ENCODE assay signal across 14 cellular contexts in the genomic region with DNA sequence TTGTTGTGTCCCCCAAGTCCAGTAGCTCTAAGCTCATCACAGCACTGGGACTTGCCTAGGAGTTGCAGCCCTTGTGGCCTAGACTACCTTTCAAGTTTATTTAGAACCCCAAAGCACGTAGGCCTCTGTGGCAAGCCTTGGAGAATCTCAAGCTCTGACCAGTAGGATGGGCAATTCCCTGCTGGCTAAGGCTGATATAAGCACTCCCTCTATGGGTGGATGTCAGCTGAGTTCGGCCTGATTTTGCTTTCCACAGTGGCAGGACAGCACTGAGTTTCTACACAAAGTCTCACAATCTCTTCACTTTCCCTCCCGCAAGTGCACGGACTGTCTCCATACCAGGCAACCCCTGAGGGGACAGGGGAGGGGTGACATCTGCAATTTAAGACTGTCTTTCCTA.
A peak's percentile ranks its signal among the peaks of the same experiment; 100 is the strongest.
DNase-seq lines count a peak whose midpoint lies in the region; ATAC-seq, FAIRE-seq and TF ChIP-seq lines count a peak whose summit lies in the region.
"Had no signal": no experiment of that assay in that cellular context is flagged by ENCODE, and none has a peak within 500 bp of the region (broad histone marks: within the 10 kb centered on the region; RNA-seq: fewer than 3 reads in every experiment).

No MANE protein-coding gene starts in this region.

- no peaks in the 10 kb centered on the region for H3K36me3 Mint-ChIP-seq in neural progenitor cell
- H3K36me3 Mint-ChIP-seq in activated T-helper 1 cell treated with anti-CD3 and anti-CD28 coated beads, Interleukin-12 subunit alpha, Interleukin-12 subunit beta, Interleukin-2, Interleukin-4 antibody, amounts not matched to agents 30 ng/mL and 10 ng/mL and 1 ng/mL, durations not matched to agents 14 hours and 24 hours and 36 hours (ENCODE audit: low read depth): no peaks in the 10 kb centered on the region

- no peaks in the 10 kb centered on the region for H3K9me3 ChIP-seq in neural progenitor cell (ENCODE audit: low read depth)
- H3K9me3 ChIP-seq: body of pancreas had no signal

- no peak overlapping the region for H3K9ac ChIP-seq in neural progenitor cell

- no peak for TF ChIP-seq POLR2A in NB4 (IDR thresholded peaks at IDR 0.05; ENCODE audit: extremely low read depth, insufficient read length)

- peak overlapping the region; percentile 89 for H2AFZ ChIP-seq in neural progenitor cell (replicated peaks)

- H3K4me2 ChIP-seq in neural progenitor cell: no peak overlapping the region

- H4K20me1 ChIP-seq in neural progenitor cell (ENCODE audit: low read depth): no peaks in the 10 kb centered on the region

- H3K4me3 ChIP-seq in NB4 (ENCODE audit: low read depth, low read length) (no peak overlapping the region), bronchial epithelial cell (ENCODE audit: low read depth, low read length) (no peak overlapping the region), neural progenitor cell (no peak overlapping the region)
- H3K4me3 ChIP-seq: body of pancreas had no signal

- peaks cover 2% of the 10 kb centered on the region for H3K9me3 Mint-ChIP-seq in neural progenitor cell
- H3K9me3 Mint-ChIP-seq in activated T-helper 1 cell treated with anti-CD3 and anti-CD28 coated beads, Interleukin-12 subunit alpha, Interleukin-12 subunit beta, Interleukin-2, Interleukin-4 antibody, amounts not matched to agents 30 ng/mL and 10 ng/mL and 1 ng/mL, durations not matched to agents 14 hours and 24 hours and 36 hours: no peaks in the 10 kb centered on the region

- DNase-seq in DMS53 (lab: John Stamatoyannopoulos, UW) (peak; percentile 40), DMS53 treated with DMSO at 0.1 percent for 48 hours (lab: John Stamatoyannopoulos, UW; ENCODE audit: unreplicated experiment) (no peak), NB4 (ENCODE audit: low read depth) (peak; percentile 22), bronchial epithelial cell (ENCODE audit: low read depth) (peak; percentile 5), neural progenitor cell (ENCODE audit: low spot score) (peak; percentile 53)
- no peak for DNase-seq in stimulated activated CD4-positive, alpha-beta T cell treated with anti-CD3 and anti-CD28 coated beads, Interleukin-2, amount 100 ng/mL, for 48 hours
- no peak for DNase-seq in activated T-helper 1 cell treated with anti-CD3 and anti-CD28 coated beads, Interleukin-12 subunit alpha, Interleukin-12 subunit beta, Interleukin-2, Interleukin-4 antibody, amounts not matched to agents 30 ng/mL and 10 ng/mL and 1 ng/mL, durations not matched to agents 14 hours and 24 hours and 36 hours (ENCODE audit: low spot score)
- DNase-seq: activated CD8-positive, alpha-beta memory T cell treated with anti-CD3 and anti-CD28 coated beads, Interleukin-2, amount 50 U/mL, for 4 hours; body of pancreas; MM.1S; naive thymus-derived CD4-positive, alpha-beta T cell; NCI-H774 had no signal

- H3K36me3 ChIP-seq in bronchial epithelial cell (ENCODE audit: control insufficient read depth, insufficient read depth, low read length) (no peaks in the 10 kb centered on the region), neural progenitor cell (no peaks in the 10 kb centered on the region)

- ATAC-seq in GM21786 (IDR thresholded peaks at IDR 0.05; ENCODE audit: unreplicated experiment): no peak
- ATAC-seq: body of pancreas; naive thymus-derived CD4-positive, alpha-beta T cell had no signal

- TF ChIP-seq CTCF in NB4 (IDR thresholded peaks at IDR 0.05; ENCODE audit: low read depth, low read length) (peak; percentile 13), bronchial epithelial cell (IDR thresholded peaks at IDR 0.05; ENCODE audit: insufficient read depth, low read length, severe bottlenecking) (peak; percentile 24), neural progenitor cell (IDR thresholded peaks at IDR 0.05) (peak; percentile 53)

- H3K4me1 ChIP-seq in neural progenitor cell: no peaks in the 10 kb centered on the region
- H3K4me1 ChIP-seq: body of pancreas had no signal

- H3K79me2 ChIP-seq in neural progenitor cell (ENCODE audit: low read depth): no peaks in the 10 kb centered on the region

- H3K27ac ChIP-seq in neural progenitor cell: no peak overlapping the region
- H3K27ac ChIP-seq: body of pancreas had no signal

- intact Hi-C loops in activated T-helper 1 cell treated with anti-CD3 and anti-CD28 coated beads, Interleukin-12 subunit alpha, Interleukin-12 subunit beta, Interleukin-2, Interleukin-4 antibody, amounts not matched to agents 30 ng/mL and 10 ng/mL and 1 ng/mL, durations not matched to agents 14 hours and 24 hours and 36 hours (cut with micrococcal nuclease): no loop called here

- H3K27me3 ChIP-seq in bronchial epithelial cell (ENCODE audit: control insufficient read depth, insufficient read depth, low read length): no peaks in the 10 kb centered on the region
- H3K27me3 ChIP-seq in neural progenitor cell: no peaks in the 10 kb centered on the region
- H3K27me3 ChIP-seq: body of pancreas had no signal

- H3F3A ChIP-seq in neural progenitor cell (ENCODE audit: low read depth): no peaks in the 10 kb centered on the region

- no peak overlapping the region for H3K4me3 Mint-ChIP-seq in neural progenitor cell
- no peak overlapping the region for H3K4me3 Mint-ChIP-seq in activated T-helper 1 cell treated with anti-CD3 and anti-CD28 coated beads, Interleukin-12 subunit alpha, Interleukin-12 subunit beta, Interleukin-2, Interleukin-4 antibody, amounts not matched to agents 30 ng/mL and 10 ng/mL and 1 ng/mL, durations not matched to agents 14 hours and 24 hours and 36 hours
- H3K4me3 Mint-ChIP-seq: naive thymus-derived CD4-positive, alpha-beta T cell had no signal

- FAIRE-seq in bronchial epithelial cell (lab: Jason Lieb, UNC): no peak
- FAIRE-seq: G401.6 had no signal

- no peaks in the 10 kb centered on the region for H3K27me3 Mint-ChIP-seq in neural progenitor cell (ENCODE audit: insufficient read depth, low read depth)
- H3K27me3 Mint-ChIP-seq in activated T-helper 1 cell treated with anti-CD3 and anti-CD28 coated beads, Interleukin-12 subunit alpha, Interleukin-12 subunit beta, Interleukin-2, Interleukin-4 antibody, amounts not matched to agents 30 ng/mL and 10 ng/mL and 1 ng/mL, durations not matched to agents 14 hours and 24 hours and 36 hours (ENCODE audit: insufficient read depth): no peaks in the 10 kb centered on the region

- no peaks in the 10 kb centered on the region for H3K4me1 Mint-ChIP-seq in neural progenitor cell
- H3K4me1 Mint-ChIP-seq in activated T-helper 1 cell treated with anti-CD3 and anti-CD28 coated beads, Interleukin-12 subunit alpha, Interleukin-12 subunit beta, Interleukin-2, Interleukin-4 antibody, amounts not matched to agents 30 ng/mL and 10 ng/mL and 1 ng/mL, durations not matched to agents 14 hours and 24 hours and 36 hours (ENCODE audit: low read depth): no peaks in the 10 kb centered on the region
- H3K4me1 Mint-ChIP-seq: naive thymus-derived CD4-positive, alpha-beta T cell had no signal

- no peak overlapping the region for H3K27ac Mint-ChIP-seq in neural progenitor cell
- H3K27ac Mint-ChIP-seq in activated T-helper 1 cell treated with anti-CD3 and anti-CD28 coated beads, Interleukin-12 subunit alpha, Interleukin-12 subunit beta, Interleukin-2, Interleukin-4 antibody, amounts not matched to agents 30 ng/mL and 10 ng/mL and 1 ng/mL, durations not matched to agents 14 hours and 24 hours and 36 hours: no peak overlapping the region
- H3K27ac Mint-ChIP-seq: naive thymus-derived CD4-positive, alpha-beta T cell had no signal

Comparison
In these comparisons a context has a peak if more than half of its experiments do, and no peak if none do; other contexts are left out.
1. DNase-seq: peak in DMS53 (single experiment), NB4 (single experiment), bronchial epithelial cell (single experiment) and neural progenitor cell (single experiment); none in DMS53 treated with DMSO at 0.1 percent for 48 hours (single experiment), stimulated activated CD4-positive, alpha-beta T cell treated with anti-CD3 and anti-CD28 coated beads, Interleukin-2, amount 100 ng/mL, for 48 hours (0 of 2) and activated T-helper 1 cell treated with anti-CD3 and anti-CD28 coated beads, Interleukin-12 subunit alpha, Interleukin-12 subunit beta, Interleukin-2, Interleukin-4 antibody, amounts not matched to agents 30 ng/mL and 10 ng/mL and 1 ng/mL, durations not matched to agents 14 hours and 24 hours and 36 hours (single experiment).
2. Peak in every context shown above with its lines, with median percentiles within 50 percentile points of each other: CTCF ChIP-seq.